29 cellular contexts compared by ENCODE assay signal in genomic region chr19:7202888-7203287, GRCh38.
"Had no signal": no experiment of that assay in that cellular context is flagged by ENCODE, and none has a peak within 500 bp of the region (broad histone marks: within the 10 kb centered on the region; RNA-seq: fewer than 3 reads in every experiment).

No MANE protein-coding gene starts in this region.

- ATAC-seq: activated CD4-positive, alpha-beta T cell treated with anti-CD3 and anti-CD28 coated beads for 36 hours; activated T-cell treated with anti-CD3 and anti-CD28 coated beads, Interleukin-2, amount 50 U/mL, for 72 hours; effector memory CD8-positive, alpha-beta T cell; esophagus mucosa; heart right ventricle; left lung; natural killer cell treated with Interleukin-12 subunit alpha and Interleukin-12 subunit beta and Interleukin-15 and Interleukin-18, amount 100 ng/mL, for 72 hours; stimulated activated naive B cell treated with anti-CD40 and anti-IgM and Interleukin-4, amounts not matched to agents 10 μg/mL and 1 μg/mL and 100 μg/mL, for 72 hours had no signal

- H3K9me3 ChIP-seq: heart right ventricle, left lung, prostate gland, stomach, tibial artery had no signal

- H3K36me3 Mint-ChIP-seq: activated naive CD8-positive, alpha-beta T cell; brain; natural killer cell treated with Interleukin-12 subunit alpha and Interleukin-12 subunit beta and Interleukin-15 and Interleukin-18, amount 100 ng/mL, for 72 hours; stimulated activated naive B cell treated with anti-CD40 and anti-IgM and Interleukin-4, amounts not matched to agents 10 μg/mL and 1 μg/mL and 100 μg/mL, for 72 hours had no signal

- H3K27me3 ChIP-seq: cardiac muscle cell, dorsolateral prefrontal cortex, heart right ventricle, stomach, tibial artery had no signal

- DNase-seq: activated CD4-positive, alpha-beta T cell treated with anti-CD3 and anti-CD28 coated beads for 36 hours; activated CD4-positive, CD25-positive, alpha-beta regulatory T cell; activated naive CD4-positive, alpha-beta T cell; activated T-cell treated with anti-CD3 and anti-CD28 coated beads for 4 hours; activated T-cell treated with anti-CD3 and anti-CD28 coated beads, Interleukin-2, amount 50 U/mL, for 72 hours; aorta; cerebellar nuclear complex; dorsolateral prefrontal cortex; effector memory CD8-positive, alpha-beta T cell; foreskin fibroblast; heart right ventricle; left lung; mesendoderm; stimulated activated CD4-positive, alpha-beta T cell treated with anti-CD3 and anti-CD28 coated beads, Interleukin-15, amount 100 ng/mL, for 24 hours; stimulated activated CD4-positive, alpha-beta T cell treated with anti-CD3 and anti-CD28 coated beads, Interleukin-2, amount 100 ng/mL, for 24 hours; stimulated activated naive B cell treated with anti-CD40 and anti-IgM and Interleukin-4, amounts not matched to agents 10 μg/mL and 1 μg/mL and 100 μg/mL, for 72 hours; stomach; T-helper 1 cell; tibial artery had no signal

- H3K27ac Mint-ChIP-seq: activated CD4-positive, alpha-beta T cell treated with anti-CD3 and anti-CD28 coated beads for 36 hours; activated naive CD8-positive, alpha-beta T cell; activated T-cell treated with anti-CD3 and anti-CD28 coated beads, Interleukin-2, amount 50 U/mL, for 72 hours; brain; effector memory CD8-positive, alpha-beta T cell; stimulated activated naive B cell treated with anti-CD40 and anti-IgM and Interleukin-4, amounts not matched to agents 10 μg/mL and 1 μg/mL and 100 μg/mL, for 72 hours; T-helper 2 cell treated with Interferon-gamma antibody and Interleukin-4, amounts not matched to agents 5 μg/mL and 100 μg/mL, for 36 hours had no signal

- FAIRE-seq: endothelial cell of umbilical vein had no signal

- H3K4me3 Mint-ChIP-seq: activated CD4-positive, alpha-beta T cell treated with anti-CD3 and anti-CD28 coated beads for 36 hours; activated naive CD8-positive, alpha-beta T cell; activated T-cell treated with anti-CD3 and anti-CD28 coated beads, Interleukin-2, amount 50 U/mL, for 72 hours; effector memory CD8-positive, alpha-beta T cell; natural killer cell treated with Interleukin-12 subunit alpha and Interleukin-12 subunit beta and Interleukin-15 and Interleukin-18, amount 100 ng/mL, for 72 hours; stimulated activated naive B cell treated with anti-CD40 and anti-IgM and Interleukin-4, amounts not matched to agents 10 μg/mL and 1 μg/mL and 100 μg/mL, for 72 hours; T-helper 2 cell treated with Interferon-gamma antibody and Interleukin-4, amounts not matched to agents 5 μg/mL and 100 μg/mL, for 36 hours had no signal

- H3K27ac ChIP-seq: cardiac muscle cell, coronary artery, dorsolateral prefrontal cortex, heart right ventricle, left lung, prostate gland, stomach, tibial artery had no signal

- H3K4me1 ChIP-seq: prostate gland had no signal

- H3K36me3 ChIP-seq: cardiac muscle cell, heart right ventricle, left lung, prostate gland, stomach, tibial artery had no signal

- H3K9me3 Mint-ChIP-seq: activated T-cell treated with anti-CD3 and anti-CD28 coated beads, Interleukin-2, amount 50 U/mL, for 72 hours; brain; effector memory CD8-positive, alpha-beta T cell; natural killer cell treated with Interleukin-12 subunit alpha and Interleukin-12 subunit beta and Interleukin-15 and Interleukin-18, amount 100 ng/mL, for 72 hours; T-helper 2 cell treated with Interferon-gamma antibody and Interleukin-4, amounts not matched to agents 5 μg/mL and 100 μg/mL, for 36 hours had no signal

- H3K4me3 ChIP-seq: cardiac muscle cell, coronary artery, dorsolateral prefrontal cortex, heart right ventricle, left lung, lung, prostate gland, stomach, tibial artery had no signal
